ENCODE assay signal across 1 cellular context in genomic region chr2:43239981-43240761, GRCh38.
TF ChIP-seq lines count a peak whose summit lies in the region.

No MANE protein-coding gene starts in this region.

TF ChIP-seq in H1, 55 proteins besides CTCF, POLR2A, EP300 and RAD21:
- TF ChIP-seq YY1 (IDR thresholded peaks at IDR 0.05; ENCODE audit: low read depth, low read length) (0 out of 2 replicates have a peak, but pooled peaks have one; percentile 7), CHD2 (IDR thresholded peaks at IDR 0.05; ENCODE audit: low read length) (no peak)
